In genomic region chr10:113957013-113957412, GRCh38 we compare ENCODE assay signal across 10 cellular contexts.
DNase-seq lines count a peak whose midpoint lies in the region; ATAC-seq and TF ChIP-seq lines count a peak whose summit lies in the region.
"Had no signal": no experiment of that assay in that cellular context is flagged by ENCODE, and none has a peak within 500 bp of the region (broad histone marks: within the 10 kb centered on the region; RNA-seq: fewer than 3 reads in every experiment).

No MANE protein-coding gene starts in this region.

- TF ChIP-seq POLR2A in breast epithelium (IDR thresholded peaks at IDR 0.05), result no peak

- H3K9me3 ChIP-seq in breast epithelium, result no peaks in the 10 kb centered on the region
- no peaks in the 10 kb centered on the region for H3K9me3 ChIP-seq in thoracic aorta
- H3K9me3 ChIP-seq: MG63 had no signal

- no peaks in the 10 kb centered on the region for H3K27me3 ChIP-seq in breast epithelium
- no peaks in the 10 kb centered on the region for H3K27me3 ChIP-seq in thoracic aorta (replicated peaks; ENCODE audit: insufficient read depth)
- H3K27me3 ChIP-seq: MG63 had no signal

- H3K36me3 ChIP-seq in breast epithelium (no peaks in the 10 kb centered on the region), thoracic aorta (no peaks in the 10 kb centered on the region)
- H3K36me3 ChIP-seq: MG63 had no signal

- H3K4me1 ChIP-seq in breast epithelium (peaks cover 0 to 3% of the 10 kb centered on the region in 2 donors), thoracic aorta (ENCODE audit: control insufficient read depth in 1 of 2, low read depth in 2 of 2) (peaks cover 3 to 30% of the 10 kb centered on the region in 2 donors)

- no peak overlapping the region for H3K4me3 Mint-ChIP-seq in activated CD4-positive, alpha-beta T cell treated with anti-CD3 and anti-CD28 coated beads, Interleukin-2, amount 10 ng/mL, durations not matched to agents 7 days and 5 days
- H3K4me3 Mint-ChIP-seq in stimulated activated effector memory CD8-positive, alpha-beta T cell treated with anti-CD3 and anti-CD28 coated beads, Interleukin-12 subunit alpha, Interleukin-12 subunit beta, amount 100 ng/mL, for 72 hours, result no peak overlapping the region
- H3K4me3 Mint-ChIP-seq: T-helper 2 cell treated with Interferon-gamma antibody and Interleukin-4, amounts not matched to agents 5 μg/mL and 100 μg/mL, for 36 hours had no signal

- no peak for TF ChIP-seq CTCF in breast epithelium (IDR thresholded peaks at IDR 0.05)
- TF ChIP-seq CTCF in thoracic aorta (IDR thresholded peaks at IDR 0.05), result no peak

- H3K36me3 Mint-ChIP-seq in activated CD4-positive, alpha-beta T cell treated with anti-CD3 and anti-CD28 coated beads, Interleukin-2, amount 10 ng/mL, durations not matched to agents 7 days and 5 days (ENCODE audit: low read depth), result no peaks in the 10 kb centered on the region
- H3K36me3 Mint-ChIP-seq in stimulated activated effector memory CD8-positive, alpha-beta T cell treated with anti-CD3 and anti-CD28 coated beads, Interleukin-12 subunit alpha, Interleukin-12 subunit beta, amount 100 ng/mL, for 72 hours, result peaks cover 5% of the 10 kb centered on the region

- intact Hi-C loops in breast epithelium (cut with DNase I; ENCODE audit: low total_unique reads), result no loop called here

- H3K4me3 ChIP-seq in breast epithelium (no peak overlapping the region), thoracic aorta (no peak overlapping the region)
- H3K4me3 ChIP-seq: lung, MG63 had no signal

- peaks cover 35% of the 10 kb centered on the region for H3K4me1 Mint-ChIP-seq in activated CD4-positive, alpha-beta T cell treated with anti-CD3 and anti-CD28 coated beads, Interleukin-2, amount 10 ng/mL, durations not matched to agents 7 days and 5 days
- peaks cover 38% of the 10 kb centered on the region for H3K4me1 Mint-ChIP-seq in stimulated activated effector memory CD8-positive, alpha-beta T cell treated with anti-CD3 and anti-CD28 coated beads, Interleukin-12 subunit alpha, Interleukin-12 subunit beta, amount 100 ng/mL, for 72 hours

- DNase-seq in HT-29 (ENCODE audit: low spot score), result peak; percentile 42
- DNase-seq in breast epithelium (ENCODE audit: low spot score in 2 of 2), result peak in 1 of 2 donors; percentile 42
- peak; percentile 16 for DNase-seq in kidney glomerular epithelial cell (lab: John Stamatoyannopoulos, UW)
- no peak for DNase-seq in thoracic aorta (ENCODE audit: low spot score)
- DNase-seq in activated CD4-positive, alpha-beta T cell treated with anti-CD3 and anti-CD28 coated beads, Interleukin-2, amount 10 ng/mL, durations not matched to agents 7 days and 5 days, result no peak
- no peak for DNase-seq in stimulated activated effector memory CD8-positive, alpha-beta T cell treated with anti-CD3 and anti-CD28 coated beads, Interleukin-12 subunit alpha, Interleukin-12 subunit beta, amount 100 ng/mL, for 72 hours (ENCODE audit: low spot score in 2 of 2)
- DNase-seq: MG63 had no signal

- no peak overlapping the region for H3K27ac Mint-ChIP-seq in activated CD4-positive, alpha-beta T cell treated with anti-CD3 and anti-CD28 coated beads, Interleukin-2, amount 10 ng/mL, durations not matched to agents 7 days and 5 days
- H3K27ac Mint-ChIP-seq in stimulated activated effector memory CD8-positive, alpha-beta T cell treated with anti-CD3 and anti-CD28 coated beads, Interleukin-12 subunit alpha, Interleukin-12 subunit beta, amount 100 ng/mL, for 72 hours, result no peak overlapping the region
- H3K27ac Mint-ChIP-seq: T-helper 2 cell treated with Interferon-gamma antibody and Interleukin-4, amounts not matched to agents 5 μg/mL and 100 μg/mL, for 36 hours had no signal

- CTCF ChIA-PET in activated CD4-positive, alpha-beta T cell treated with anti-CD3 and anti-CD28 coated beads, Interleukin-2, amount 10 ng/mL, durations not matched to agents 7 days and 5 days (lab: Charles Lee), result no interaction called here

- ATAC-seq in thoracic aorta (ENCODE audit: insufficient number of reproducible peaks, low FRiP score, low read depth), result no peak
- no peak for ATAC-seq in GM21786 (IDR thresholded peaks at IDR 0.05; ENCODE audit: unreplicated experiment)
- no peak for ATAC-seq in stimulated activated effector memory CD8-positive, alpha-beta T cell treated with anti-CD3 and anti-CD28 coated beads, Interleukin-12 subunit alpha, Interleukin-12 subunit beta, amount 100 ng/mL, for 72 hours

- POLR2A ChIA-PET in activated CD4-positive, alpha-beta T cell treated with anti-CD3 and anti-CD28 coated beads, Interleukin-2, amount 10 ng/mL, durations not matched to agents 7 days and 5 days (lab: Charles Lee), result no interaction called here

- H3K9me3 Mint-ChIP-seq in activated CD4-positive, alpha-beta T cell treated with anti-CD3 and anti-CD28 coated beads, Interleukin-2, amount 10 ng/mL, durations not matched to agents 7 days and 5 days, result peaks cover 4% of the 10 kb centered on the region
- H3K9me3 Mint-ChIP-seq in stimulated activated effector memory CD8-positive, alpha-beta T cell treated with anti-CD3 and anti-CD28 coated beads, Interleukin-12 subunit alpha, Interleukin-12 subunit beta, amount 100 ng/mL, for 72 hours, result no peaks in the 10 kb centered on the region
- H3K9me3 Mint-ChIP-seq: T-helper 2 cell treated with Interferon-gamma antibody and Interleukin-4, amounts not matched to agents 5 μg/mL and 100 μg/mL, for 36 hours had no signal

- H3K27me3 Mint-ChIP-seq in activated CD4-positive, alpha-beta T cell treated with anti-CD3 and anti-CD28 coated beads, Interleukin-2, amount 10 ng/mL, durations not matched to agents 7 days and 5 days, result peaks cover 32% of the 10 kb centered on the region

- H3K27ac ChIP-seq in breast epithelium, result peak overlapping the region; percentile 76 to 78
- H3K27ac ChIP-seq in thoracic aorta, result peak overlapping the region; percentile 54 to 63

Comparison
In these comparisons a context has a peak if more than half of its experiments do, and no peak if none do; other contexts are left out.
1. DNase-seq: peak in HT-29 (single experiment) and kidney glomerular epithelial cell (single experiment); none in thoracic aorta (single experiment), activated CD4-positive, alpha-beta T cell treated with anti-CD3 and anti-CD28 coated beads, Interleukin-2, amount 10 ng/mL, durations not matched to agents 7 days and 5 days (single experiment) and stimulated activated effector memory CD8-positive, alpha-beta T cell treated with anti-CD3 and anti-CD28 coated beads, Interleukin-12 subunit alpha, Interleukin-12 subunit beta, amount 100 ng/mL, for 72 hours (0 of 2).